Comparison of ENCODE assay signal across 8 cellular contexts in the genomic region with DNA sequence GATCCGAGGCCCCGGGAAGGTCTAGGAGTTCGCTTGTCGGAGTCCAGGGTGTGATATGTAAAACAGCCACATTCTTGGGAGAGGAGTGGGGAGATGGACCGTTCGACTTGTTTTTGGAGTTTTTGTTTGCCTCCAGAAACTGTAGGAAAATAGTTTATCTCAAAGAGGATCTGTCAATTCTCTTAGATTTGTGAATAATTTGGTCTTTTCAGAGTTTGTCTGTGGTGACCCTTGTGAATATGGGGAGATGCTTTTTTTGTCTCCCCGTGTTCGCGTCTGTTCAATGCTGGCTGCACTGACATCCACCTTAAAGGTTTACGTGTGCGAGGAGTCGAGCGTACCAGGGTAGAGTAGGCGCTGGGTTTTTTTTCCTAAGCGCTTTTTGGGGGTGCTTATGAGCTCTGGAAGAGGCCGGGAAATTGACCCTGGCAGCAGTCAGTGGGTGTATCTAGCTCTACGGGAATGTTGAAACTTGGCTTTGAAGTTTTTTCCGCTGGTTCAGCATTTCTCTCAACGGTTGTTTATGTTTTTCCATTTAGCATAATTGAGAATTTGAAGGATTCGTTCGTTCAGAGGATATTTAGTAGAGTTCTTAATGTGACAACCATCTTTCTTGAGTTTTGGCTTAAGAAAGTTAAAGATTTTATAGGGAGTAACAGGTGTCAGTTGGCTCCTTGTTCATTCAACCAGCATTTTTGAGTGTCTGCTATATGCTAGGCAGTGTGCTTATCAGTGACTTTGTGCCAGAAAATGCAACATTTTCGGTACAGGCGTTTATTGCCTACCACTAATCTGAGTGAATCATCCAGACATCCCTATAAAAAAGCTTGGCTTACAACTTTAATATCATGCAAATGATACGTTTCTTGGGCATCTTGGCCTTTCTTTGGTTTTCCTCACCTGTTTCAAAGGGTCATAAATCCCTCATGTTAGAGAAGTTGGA. TPM values are rescaled to one million over a fixed set of nuclear protein-coding genes. Genes with fewer than 3 reads are reported as not detected.
A peak's percentile ranks its signal among the peaks of the same experiment; 100 is the strongest.
DNase-seq lines count a peak whose midpoint lies in the region; ATAC-seq, FAIRE-seq and TF ChIP-seq lines count a peak whose summit lies in the region.

No MANE protein-coding gene starts in this region.

- peaks cover 4% of the 10 kb centered on the region for H3K4me1 ChIP-seq in IMR-90 (ENCODE audit: control insufficient read depth, insufficient read depth, low read length)
- peaks cover 77% of the 10 kb centered on the region for H3K4me1 ChIP-seq in body of pancreas
- H3K4me1 ChIP-seq in HepG2 (ENCODE audit: insufficient read depth, low read length), result peaks cover 82% of the 10 kb centered on the region

- H4K91ac ChIP-seq in IMR-90 (ENCODE audit: insufficient read depth, low read depth, low read length), result peak overlapping the region; percentile 95

- H3K27ac Mint-ChIP-seq in type B pancreatic cell, result peak overlapping the region; percentile 99

- H3K56ac ChIP-seq in IMR-90 (ENCODE audit: extremely low read depth, insufficient read depth, low read length), result peak overlapping the region; percentile 98

- H2BK5ac ChIP-seq in IMR-90 (ENCODE audit: low read depth, low read length, poor library complexity, severe bottlenecking), result peak overlapping the region; percentile 98

- H2AK5ac ChIP-seq in IMR-90 (ENCODE audit: low read depth, low read length), result peak overlapping the region; percentile 96

- no peak for DNase-seq in BJ (ENCODE audit: low read depth)
- peak; percentile 60 for DNase-seq in IMR-90
- DNase-seq in body of pancreas, result no peak
- DNase-seq in HepG2 (ENCODE audit: low spot score), result no peak
- no peak for DNase-seq in type B pancreatic cell (ENCODE audit: extremely low spot score, unreplicated experiment)

- no peak for FAIRE-seq in HepG2 (lab: Jason Lieb, UNC)

- peaks cover 0 to 18% of the 10 kb centered on the region in 2 experiments; a peak in 2 of 4 replicates for H3K79me1 ChIP-seq in IMR-90 (ENCODE audit: low read depth in 1 of 2, low read length in 2 of 2)

- H3K9me3 ChIP-seq in IMR-90 (ENCODE audit: control insufficient read depth, insufficient read depth, low read length), result no peaks in the 10 kb centered on the region
- H3K9me3 ChIP-seq in body of pancreas, result no peaks in the 10 kb centered on the region
- no peaks in the 10 kb centered on the region for H3K9me3 ChIP-seq in HepG2 (ENCODE audit: low read length)

- peaks cover 8% of the 10 kb centered on the region for H3K36me3 Mint-ChIP-seq in type B pancreatic cell

- TF ChIP-seq EP300 in HepG2 (IDR thresholded peaks at IDR 0.05; ENCODE audit: low read depth in 2 of 2, low read length in 2 of 2) (no peak), HepG2 (CRISPR knock-in tag; IDR thresholded peaks at IDR 0.05; ENCODE audit: borderline replicate concordance) (no peak)

- intact Hi-C loops in IMR-90 (cut with micrococcal nuclease), result loop anchor here (1.0 to 5.0 kb wide), 2 partner anchors 72 to 161 kb away; a partner anchor contains a TSS
- intact Hi-C loops in body of pancreas (cut with DNase I), result no loop called here
- intact Hi-C loops in HepG2 (cut with micrococcal nuclease; ENCODE audit: unreplicated experiment), result loop anchor here (1.0 kb wide), 1 partner anchor 16 kb away; a partner anchor contains a TSS

- peak overlapping the region; percentile 96 for H3K4me3 Mint-ChIP-seq in type B pancreatic cell

- peak overlapping the region; percentile 54; the same call in 2 of the 3 replicates for H2BK15ac ChIP-seq in IMR-90 (ENCODE audit: low read depth, low read length)

- peaks cover 8% of the 10 kb centered on the region for H3K9me1 ChIP-seq in IMR-90 (ENCODE audit: insufficient read depth, low read length)

- BruUV-seq in IMR-90 (replicated peaks; lab: Mats Ljungman, UMichigan) (TSS peak; percentile 48), HepG2 (replicated peaks; lab: Mats Ljungman, UMichigan) (no TSS peak)

- 0% methylated on average over 8 of the region's 24 CpGs; no CpG with 5 or more reads in 1 of the 2 experiments for WGBS in IMR-90 (ENCODE audit: extremely low coverage in 2 of 2, insufficient read length in 1 of 2), 2 experiments
- 2 to 3% methylated on average over 24 of the region's 24 CpGs for WGBS in body of pancreas, 2 donors
- WGBS in HepG2 (ENCODE audit: low lambda C conversion rate), result 4% methylated on average over 24 of the region's 24 CpGs

- H2BK120ac ChIP-seq in IMR-90 (ENCODE audit: low read depth, low read length), result peak overlapping the region; percentile 78

- H3K27ac ChIP-seq in IMR-90 (ENCODE audit: insufficient read depth, low read length) (peak overlapping the region; percentile 96), body of pancreas (peak overlapping the region; percentile 92 to 94 (median 93)), HepG2 (ENCODE audit: extremely low read length, insufficient read depth, low read length) (peak overlapping the region; percentile 88)

- peak overlapping the region; percentile 99 for H2AK9ac ChIP-seq in IMR-90 (replicated peaks; ENCODE audit: low read depth, low read length, poor library complexity)

- TF ChIP-seq CTCF in BJ (IDR thresholded peaks at IDR 0.05; ENCODE audit: insufficient read depth, low read depth, low read length), result no peak
- no peak for TF ChIP-seq CTCF in IMR-90 (conservative IDR thresholded peaks at IDR 0.05; ENCODE audit: low read depth, low read length)
- no peak for TF ChIP-seq CTCF in body of pancreas (IDR thresholded peaks at IDR 0.05)
- TF ChIP-seq CTCF in HepG2 (CRISPR knock-in tag; IDR thresholded peaks at IDR 0.05), result no peak
- TF ChIP-seq CTCF in type B pancreatic cell (conservative IDR thresholded peaks at IDR 0.05), result no peak

- H2BK20ac ChIP-seq in IMR-90 (ENCODE audit: low read depth, low read length), result peak overlapping the region; percentile 18; the same call in 1 of the 2 replicates

- H3K18ac ChIP-seq in IMR-90 (ENCODE audit: low read depth, low read length), result peak overlapping the region; percentile 89

- H3K27me3 ChIP-seq in BJ (ENCODE audit: control insufficient read depth, insufficient read depth, low read length) (no peaks in the 10 kb centered on the region), IMR-90 (ENCODE audit: control insufficient read depth, insufficient read depth, low read length) (no peaks in the 10 kb centered on the region), body of pancreas (no peaks in the 10 kb centered on the region), HepG2 (ENCODE audit: control insufficient read depth in 1 of 2, insufficient read depth in 2 of 2, low read length in 2 of 2) (peaks cover 0 to 2% of the 10 kb centered on the region in 2 experiments; a peak in 1 of 5 replicates)

- H3K9me3 Mint-ChIP-seq in type B pancreatic cell, result peaks cover 5% of the 10 kb centered on the region

- H3K79me2 ChIP-seq in HepG2 (ENCODE audit: insufficient read depth, low read length), result peaks cover 56% of the 10 kb centered on the region

- H3K27me3 Mint-ChIP-seq in type B pancreatic cell, result no peaks in the 10 kb centered on the region

- H3K36me3 ChIP-seq in BJ (ENCODE audit: control insufficient read depth, insufficient read depth, low read length), result no peaks in the 10 kb centered on the region
- H3K36me3 ChIP-seq in IMR-90 (ENCODE audit: control insufficient read depth, insufficient read depth, low read length), result no peaks in the 10 kb centered on the region
- no peaks in the 10 kb centered on the region for H3K36me3 ChIP-seq in body of pancreas (replicated peaks in 1 of 2; ENCODE audit: insufficient read depth in 1 of 2, low read depth in 2 of 2)
- no peaks in the 10 kb centered on the region for H3K36me3 ChIP-seq in HepG2 (replicated peaks in 1 of 2; ENCODE audit: control insufficient read depth in 1 of 2, insufficient read depth in 2 of 2, low read length in 2 of 2)

- no peak for TF ChIP-seq POLR2A in IMR-90 (IDR thresholded peaks at IDR 0.05; ENCODE audit: low read depth, low read length)
- TF ChIP-seq POLR2A in body of pancreas (IDR thresholded peaks at IDR 0.05), result no peak
- no peak for TF ChIP-seq POLR2A in HepG2 (IDR thresholded peaks at IDR 0.05; ENCODE audit: insufficient read depth in 1 of 2, low read depth in 2 of 2, low read length in 2 of 2)

- H3K4me2 ChIP-seq in IMR-90 (ENCODE audit: low read depth, low read length) (peak overlapping the region; percentile 98), HepG2 (ENCODE audit: low read depth, low read length) (peak overlapping the region; percentile 91)

- peak overlapping the region; percentile 78 for H4K5ac ChIP-seq in IMR-90 (ENCODE audit: low read depth, low read length)

- dilution Hi-C loops in IMR-90 (cut with HindIII; ENCODE audit: low sequenced_read_pairs, unreplicated experiment), result no loop called here

- H4K20me1 ChIP-seq in IMR-90 (ENCODE audit: insufficient read depth, low read length), result peaks cover 10% of the 10 kb centered on the region
- H4K20me1 ChIP-seq in HepG2 (ENCODE audit: insufficient read depth, low read length), result peaks cover 39% of the 10 kb centered on the region

- TF ChIP-seq RAD21 in IMR-90 (IDR thresholded peaks at IDR 0.05; ENCODE audit: low read length), result 0 out of 2 replicates have a peak, but pooled peaks have one; percentile 4
- TF ChIP-seq RAD21 in HepG2 (CRISPR knock-in tag; IDR thresholded peaks at IDR 0.05), result no peak

- H3K4ac ChIP-seq in IMR-90 (ENCODE audit: low read depth, low read length), result peak overlapping the region; percentile 98

- CTCF ChIA-PET in BJ (lab: Yijun Ruan, JAX), result interaction anchor here (0.6 to 1.4 kb wide), 6 partner anchors 13 to 289 kb away, joined by 3 to 8 read pairs (median 4); a partner anchor contains a TSS
- CTCF ChIA-PET in IMR-90 (lab: Yijun Ruan, JAX), result interaction anchor here (0.7 to 1.0 kb wide), 2 partner anchors 72 to 289 kb away, joined by 3 read pairs; a partner anchor contains a TSS
- CTCF ChIA-PET in HepG2 (lab: Yijun Ruan, JAX; ENCODE audit: low intra/inter-chr PET ratio, low total read pairs), result no interaction called here

- H2AFZ ChIP-seq in IMR-90 (replicated peaks; ENCODE audit: low read length, poor library complexity) (peak overlapping the region; percentile 98), HepG2 (ENCODE audit: low read length) (no peak overlapping the region)

- in situ Hi-C loops in IMR-90 (cut with MboI; ENCODE audit: low sequenced_read_pairs), result no loop called here
- in situ Hi-C loops in HepG2 (cut with HindIII; ENCODE audit: extremely low pct_ligation_motif_present, low pct_unique_long_range_greater_than_20kb), result no loop called here

- peak overlapping the region; percentile 98 for H3K23ac ChIP-seq in IMR-90 (ENCODE audit: low read depth, low read length)

- peak overlapping the region; percentile 90 for H3K9ac ChIP-seq in IMR-90 (ENCODE audit: low read depth, low read length)
- H3K9ac ChIP-seq in HepG2 (ENCODE audit: insufficient read depth, low read depth, low read length), result peak overlapping the region; percentile 91

- H3K4me3 ChIP-seq in BJ (ENCODE audit: low read depth, low read length) (peak overlapping the region; percentile 86), IMR-90 (ENCODE audit: insufficient read depth, low read depth, low read length) (peak overlapping the region; percentile 88), body of pancreas (peak overlapping the region; percentile 66 to 73), HepG2 (replicated peaks in 1 of 3; ENCODE audit: insufficient read depth in 1 of 3, low read depth in 2 of 3, low read length in 3 of 3) (peak overlapping the region; percentile 87 to 96 (median 94))

- H3K14ac ChIP-seq in IMR-90 (replicated peaks; ENCODE audit: low read depth, low read length), result peak overlapping the region; percentile 99

- ATAC-seq in IMR-90 (ENCODE audit: low read depth) (no peak), body of pancreas (no peak), HepG2 (no peak), GM19328 (IDR thresholded peaks at IDR 0.05; ENCODE audit: unreplicated experiment) (no peak), GM21390 (IDR thresholded peaks at IDR 0.05; ENCODE audit: unreplicated experiment) (no peak), HG03565 (IDR thresholded peaks at IDR 0.05; ENCODE audit: unreplicated experiment) (no peak)

- H4K8ac ChIP-seq in IMR-90 (ENCODE audit: low read depth in 2 of 2, low read length in 2 of 2), result peak overlapping the region; percentile 66 to 80

- H3K4me1 Mint-ChIP-seq in type B pancreatic cell (ENCODE audit: unreplicated experiment), result peaks cover 34% of the 10 kb centered on the region

- POLR2A ChIA-PET in BJ (lab: Charles Lee) (no interaction called here), IMR-90 (lab: Charles Lee; ENCODE audit: unreplicated experiment) (interaction anchor here (0.6 kb wide), 3 partner anchors 12 to 512 kb away, joined by 3 to 9 read pairs (median 7); a partner anchor contains a TSS), HepG2 (lab: Yijun Ruan, JAX) (interaction anchor here (1.2 to 2.2 kb wide), 5 partner anchors 12 to 145 kb away, joined by 4 to 7 read pairs (median 4); a partner anchor contains a TSS)

RNA-seq across cellular contexts. Expression of a gene that starts 1.2 kb away (rescaled TPM):
- polyA plus RNA-seq in BJ (2011; rRNA removed) (94.9 and 125 TPM in 2 replicates), IMR-90 (2012; rRNA removed) (140 and 149 TPM in 2 replicates), HepG2 (2011; rRNA removed) (41.4 and 49.1 TPM in 2 replicates)
- 80.5 and 91.2 TPM in 2 replicates for polyA minus RNA-seq in BJ (2011; rRNA and poly(A)+ RNA removed)
- total RNA-seq in IMR-90 (2012; rRNA removed) (104 and 119 TPM in 2 replicates), body of pancreas (10 to 100 TPM; 26.4 to 29.8 TPM), HepG2 (2016; rRNA removed; fragmentation: Illumina TruSeq; extraction: Trizol) (28.5 and 38.6 TPM in 2 replicates), type B pancreatic cell (ENCODE audit: low replicate concordance) (127 and 140 TPM in 2 replicates)
- polyA plus RNA-seq in IMR-90 (2012; cell fraction: cytosol; rRNA removed), result 98.0 and 110 TPM in 2 replicates
- 71.0 and 75.7 TPM in 2 replicates for polyA plus RNA-seq in IMR-90 (2012; cell fraction: nucleus; rRNA removed; ENCODE audit: low replicate concordance)
- 12.7 and 18.5 TPM in 2 replicates for total RNA-seq in HepG2 (2016; cell fraction: cytosol; rRNA removed; fragmentation: Illumina TruSeq; extraction: Trizol; ENCODE audit: low read depth)
- 31.4 and 32.6 TPM in 2 replicates for total RNA-seq in HepG2 (2016; cell fraction: insoluble cytoplasmic fraction; rRNA removed; fragmentation: Illumina TruSeq; extraction: Trizol)
- total RNA-seq in HepG2 (2016; cell fraction: membrane; rRNA removed; fragmentation: Illumina TruSeq; extraction: Trizol), result 51.4 and 51.8 TPM in 2 replicates
- total RNA-seq in HepG2 (2016; cell fraction: nucleus; rRNA removed; fragmentation: Illumina TruSeq; extraction: Trizol), result 18.9 and 20.9 TPM in 2 replicates
- polyA plus RNA-seq in HepG2 (2011; cell fraction: cytosol; rRNA removed), result 42.6 and 48.7 TPM in 2 replicates
- 28.2 and 28.3 TPM in 2 replicates for polyA plus RNA-seq in HepG2 (2011; cell fraction: nucleus; rRNA removed)
- 34.4 and 36.9 TPM in 2 replicates for polyA plus RNA-seq in HepG2 (2012)
- 56.7 and 58.7 TPM in 2 replicates for polyA plus RNA-seq in HepG2 (2016; cell fraction: cytosol; fragmentation: Illumina TruSeq; extraction: Trizol; ENCODE audit: low read depth)
- polyA plus RNA-seq in HepG2 (2016; cell fraction: insoluble cytoplasmic fraction; fragmentation: Illumina TruSeq; extraction: Trizol; ENCODE audit: low read depth), result 71.8 and 88.8 TPM in 2 replicates
- 116 and 117 TPM in 2 replicates for polyA plus RNA-seq in HepG2 (2016; cell fraction: membrane; fragmentation: Illumina TruSeq; extraction: Trizol; ENCODE audit: low read depth)
- polyA plus RNA-seq in HepG2 (2016; cell fraction: nucleus; fragmentation: Illumina TruSeq; extraction: Trizol; ENCODE audit: insufficient read depth, low read depth), result 51.4 and 59.8 TPM in 2 replicates
- polyA minus RNA-seq in HepG2 (2011; rRNA and poly(A)+ RNA removed; ENCODE audit: low replicate concordance), result 50.6 and 97.3 TPM in 2 replicates
- polyA minus RNA-seq in HepG2 (2011; cell fraction: cytosol; rRNA and poly(A)+ RNA removed), result 24.6 and 26.6 TPM in 2 replicates
- polyA minus RNA-seq in HepG2 (2011; cell fraction: nucleus; rRNA and poly(A)+ RNA removed), result 13.0 and 16.4 TPM in 2 replicates

RNA-seq across cellular contexts. Expression of a gene that starts 16.0 kb away (rescaled TPM):
- 19.7 and 31.7 TPM in 2 replicates for polyA plus RNA-seq in BJ (2011; rRNA removed)
- polyA minus RNA-seq in BJ (2011; rRNA and poly(A)+ RNA removed), result 23.8 and 33.7 TPM in 2 replicates
- total RNA-seq in IMR-90 (2012; rRNA removed), result 11.4 and 12.0 TPM in 2 replicates
- 18.8 and 19.6 TPM in 2 replicates for polyA plus RNA-seq in IMR-90 (2012; rRNA removed)
- 14.5 and 15.0 TPM in 2 replicates for polyA plus RNA-seq in IMR-90 (2012; cell fraction: cytosol; rRNA removed)
- polyA plus RNA-seq in IMR-90 (2012; cell fraction: nucleus; rRNA removed; ENCODE audit: low replicate concordance), result 24.6 and 26.4 TPM in 2 replicates
- total RNA-seq in body of pancreas, result 10 to 100 TPM; 11.9 to 33.6 TPM
- 7.6 and 9.0 TPM in 2 replicates for total RNA-seq in HepG2 (2016; rRNA removed; fragmentation: Illumina TruSeq; extraction: Trizol)
- total RNA-seq in HepG2 (2016; cell fraction: cytosol; rRNA removed; fragmentation: Illumina TruSeq; extraction: Trizol; ENCODE audit: low read depth), result 1.8 and 2.2 TPM in 2 replicates
- total RNA-seq in HepG2 (2016; cell fraction: insoluble cytoplasmic fraction; rRNA removed; fragmentation: Illumina TruSeq; extraction: Trizol), result 7.3 and 9.0 TPM in 2 replicates
- 3.2 and 3.4 TPM in 2 replicates for total RNA-seq in HepG2 (2016; cell fraction: membrane; rRNA removed; fragmentation: Illumina TruSeq; extraction: Trizol)
- total RNA-seq in HepG2 (2016; cell fraction: nucleus; rRNA removed; fragmentation: Illumina TruSeq; extraction: Trizol), result 9.0 and 10.5 TPM in 2 replicates
- polyA plus RNA-seq in HepG2 (2011; rRNA removed), result 17.2 and 17.5 TPM in 2 replicates
- 11.3 and 12.6 TPM in 2 replicates for polyA plus RNA-seq in HepG2 (2011; cell fraction: cytosol; rRNA removed)
- polyA plus RNA-seq in HepG2 (2011; cell fraction: nucleus; rRNA removed), result 16.2 and 16.9 TPM in 2 replicates
- 9.9 and 10.1 TPM in 2 replicates for polyA plus RNA-seq in HepG2 (2012)
- 0.43 and 1.1 TPM in 2 replicates for polyA plus RNA-seq in HepG2 (2016; cell fraction: cytosol; fragmentation: Illumina TruSeq; extraction: Trizol; ENCODE audit: low read depth)
- 8.9 and 10.1 TPM in 2 replicates for polyA plus RNA-seq in HepG2 (2016; cell fraction: insoluble cytoplasmic fraction; fragmentation: Illumina TruSeq; extraction: Trizol; ENCODE audit: low read depth)
- polyA plus RNA-seq in HepG2 (2016; cell fraction: membrane; fragmentation: Illumina TruSeq; extraction: Trizol; ENCODE audit: low read depth), result 1.4 and 1.6 TPM in 2 replicates
- 8.1 and 9.2 TPM in 2 replicates for polyA plus RNA-seq in HepG2 (2016; cell fraction: nucleus; fragmentation: Illumina TruSeq; extraction: Trizol; ENCODE audit: insufficient read depth, low read depth)
- polyA minus RNA-seq in HepG2 (2011; rRNA and poly(A)+ RNA removed; ENCODE audit: low replicate concordance), result 14.6 and 25.0 TPM in 2 replicates
- 8.8 and 9.5 TPM in 2 replicates for polyA minus RNA-seq in HepG2 (2011; cell fraction: cytosol; rRNA and poly(A)+ RNA removed)
- 24.2 and 24.5 TPM in 2 replicates for polyA minus RNA-seq in HepG2 (2011; cell fraction: nucleus; rRNA and poly(A)+ RNA removed)
- total RNA-seq in type B pancreatic cell (ENCODE audit: low replicate concordance), result 18.4 and 19.0 TPM in 2 replicates
